28 cellular contexts compared by ENCODE assay signal in genomic region chr12:99079811-99080210, GRCh38.
"Had no signal": no experiment of that assay in that cellular context is flagged by ENCODE, and none has a peak within 500 bp of the region (broad histone marks: within the 10 kb centered on the region; RNA-seq: fewer than 3 reads in every experiment).

No MANE protein-coding gene starts in this region.

- FAIRE-seq: islet of Langerhans, kidney, pancreas, urothelium cell line had no signal

- H3K27ac ChIP-seq: left lung, lower lobe of right lung, pancreas, psoas muscle, skin epidermis, stomach, thoracic aorta, tibial artery, upper lobe of right lung had no signal

- DNase-seq: hypothalamus; immature natural killer cell; kidney; left colon; left lung; lower lobe of right lung; mammary epithelial cell; mesenchymal stem cell; naive thymus-derived CD8-positive, alpha-beta T cell; nucleus accumbens; pancreas; psoas muscle; stimulated activated CD4-positive, alpha-beta T cell treated with anti-CD3 and anti-CD28 coated beads, Interleukin-12 subunit alpha, Interleukin-12 subunit beta, amount 100 ng/mL, for 4 hours; stimulated activated CD4-positive, alpha-beta T cell treated with anti-CD3 and anti-CD28 coated beads, Interleukin-15, amount 100 ng/mL, for 24 hours; stimulated activated CD4-positive, alpha-beta T cell treated with anti-CD3 and anti-CD28 coated beads, Interleukin-2, amount 100 ng/mL, for 24 hours; stimulated activated CD4-positive, alpha-beta T cell treated with anti-CD3 and anti-CD28 coated beads, Interleukin-4, amount 100 ng/mL, for 1 hour; stimulated activated naive B cell treated with anti-CD40 and anti-IgM and Interleukin-4, amounts not matched to agents 10 μg/mL and 1 μg/mL and 100 μg/mL, for 72 hours; stimulated activated naive CD8-positive, alpha-beta T cell treated with anti-CD3 and anti-CD28 coated beads, Interleukin-15, Interleukin-2, amounts not matched to agents 100 U/mL and 50 U/mL, for 24 hours; stomach; tibial artery; trophoblast cell; upper lobe of right lung had no signal

- H3K4me1 ChIP-seq: left lung, lower lobe of right lung, pancreas, psoas muscle, stomach, tibial artery, upper lobe of right lung had no signal

- H3K4me1 Mint-ChIP-seq: immature natural killer cell; naive thymus-derived CD8-positive, alpha-beta T cell; nephron; stimulated activated naive B cell treated with anti-CD40 and anti-IgM and Interleukin-4, amounts not matched to agents 10 μg/mL and 1 μg/mL and 100 μg/mL, for 72 hours had no signal

- H3K4me3 Mint-ChIP-seq: immature natural killer cell; naive thymus-derived CD8-positive, alpha-beta T cell; nephron; stimulated activated naive B cell treated with anti-CD40 and anti-IgM and Interleukin-4, amounts not matched to agents 10 μg/mL and 1 μg/mL and 100 μg/mL, for 72 hours had no signal

- H3K9me3 ChIP-seq: left lung, lower lobe of right lung, pancreas, psoas muscle, stomach, thoracic aorta, tibial artery, upper lobe of right lung had no signal

- H3K36me3 ChIP-seq: left lung, lower lobe of right lung, pancreas, thoracic aorta, upper lobe of right lung had no signal

- H3K9me3 Mint-ChIP-seq: nephron had no signal

- H3K4me3 ChIP-seq: left lung, lower lobe of right lung, pancreas, psoas muscle, skin epidermis, stomach, thoracic aorta, tibial artery, upper lobe of right lung had no signal

- H3K27ac Mint-ChIP-seq: immature natural killer cell; naive thymus-derived CD8-positive, alpha-beta T cell; nephron; stimulated activated naive B cell treated with anti-CD40 and anti-IgM and Interleukin-4, amounts not matched to agents 10 μg/mL and 1 μg/mL and 100 μg/mL, for 72 hours had no signal

- H3K36me3 Mint-ChIP-seq: immature natural killer cell; naive thymus-derived CD8-positive, alpha-beta T cell; stimulated activated naive B cell treated with anti-CD40 and anti-IgM and Interleukin-4, amounts not matched to agents 10 μg/mL and 1 μg/mL and 100 μg/mL, for 72 hours had no signal

- H3K27me3 ChIP-seq: left lung, pancreas, stomach, tibial artery, upper lobe of right lung had no signal

- ATAC-seq: left colon; left lung; lower lobe of right lung; naive thymus-derived CD8-positive, alpha-beta T cell; pancreas; psoas muscle; sciatic nerve; stimulated activated naive B cell treated with anti-CD40 and anti-IgM and Interleukin-4, amounts not matched to agents 10 μg/mL and 1 μg/mL and 100 μg/mL, for 72 hours; stimulated activated naive CD8-positive, alpha-beta T cell treated with anti-CD3 and anti-CD28 coated beads, Interleukin-15, Interleukin-2, amounts not matched to agents 100 U/mL and 50 U/mL, for 24 hours; upper lobe of right lung had no signal
